2 cellular contexts compared by ENCODE assay signal in the genomic region with DNA sequence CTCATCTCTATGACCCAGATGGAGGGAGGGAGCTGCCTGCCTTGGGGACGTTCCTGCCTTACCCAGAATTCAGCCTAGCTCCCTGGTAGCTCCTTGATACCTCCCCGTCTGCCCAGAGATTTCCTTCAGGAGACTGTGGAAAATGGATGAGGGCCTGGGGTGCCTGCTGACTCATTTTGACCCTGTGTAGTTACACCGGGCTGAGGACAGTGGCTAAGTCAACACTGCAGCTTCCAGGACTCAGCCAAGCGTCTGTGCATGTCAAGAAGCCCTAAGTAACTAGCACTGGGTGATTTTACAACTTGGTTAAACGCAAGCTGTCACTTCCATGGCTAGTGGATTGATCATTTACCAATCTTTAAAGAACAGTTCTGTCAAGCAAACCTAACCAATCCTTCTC.
TF ChIP-seq lines count a peak whose summit lies in the region.

No MANE protein-coding gene starts in this region.

TF ChIP-seq in A549, 52 proteins besides CTCF, POLR2A, EP300 and RAD21:
- no peak for TF ChIP-seq RARB (CRISPR knock-in tag; IDR thresholded peaks at IDR 0.05)
- TF ChIP-seq RFX5 (IDR thresholded peaks at IDR 0.05): no peak
- TF ChIP-seq NPAS2 (CRISPR knock-in tag; IDR thresholded peaks at IDR 0.05; ENCODE audit: borderline replicate concordance): no peak
- no peak for TF ChIP-seq KDM5A (IDR thresholded peaks at IDR 0.05)
- TF ChIP-seq HDAC2 (IDR thresholded peaks at IDR 0.05): no peak
- TF ChIP-seq ZC3H11A (IDR thresholded peaks at IDR 0.05): no peak
- TF ChIP-seq, protein P1, sequence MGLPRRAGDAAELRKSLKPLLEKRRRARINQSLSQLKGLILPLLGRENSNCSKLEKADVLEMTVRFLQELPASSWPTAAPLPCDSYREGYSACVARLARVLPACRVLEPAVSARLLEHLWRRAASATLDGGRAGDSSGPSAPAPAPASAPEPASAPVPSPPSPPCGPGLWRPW (IDR thresholded peaks at IDR 0.05): no peak

TF ChIP-seq in SK-N-SH, 30 proteins besides CTCF, POLR2A, EP300 and RAD21:
- no peak for TF ChIP-seq RXRA (IDR thresholded peaks at IDR 0.05; ENCODE audit: borderline replicate concordance, low read depth)
- TF ChIP-seq, protein P2, sequence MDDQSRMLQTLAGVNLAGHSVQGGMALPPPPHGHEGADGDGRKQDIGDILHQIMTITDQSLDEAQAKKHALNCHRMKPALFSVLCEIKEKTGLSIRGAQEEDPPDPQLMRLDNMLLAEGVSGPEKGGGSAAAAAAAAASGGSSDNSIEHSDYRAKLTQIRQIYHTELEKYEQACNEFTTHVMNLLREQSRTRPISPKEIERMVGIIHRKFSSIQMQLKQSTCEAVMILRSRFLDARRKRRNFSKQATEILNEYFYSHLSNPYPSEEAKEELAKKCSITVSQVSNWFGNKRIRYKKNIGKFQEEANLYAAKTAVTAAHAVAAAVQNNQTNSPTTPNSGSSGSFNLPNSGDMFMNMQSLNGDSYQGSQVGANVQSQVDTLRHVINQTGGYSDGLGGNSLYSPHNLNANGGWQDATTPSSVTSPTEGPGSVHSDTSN (IDR thresholded peaks at IDR 0.05): no peak
- no peak for TF ChIP-seq SMC3 (IDR thresholded peaks at IDR 0.05; ENCODE audit: low read depth, low read length)
- no peak for TF ChIP-seq TCF12 (IDR thresholded peaks at IDR 0.05)
- TF ChIP-seq MXI1 (IDR thresholded peaks at IDR 0.05; ENCODE audit: low read depth, low read length): no peak
- TF ChIP-seq NFIC (IDR thresholded peaks at IDR 0.05; ENCODE audit: borderline replicate concordance): no peak
